ENCODE assay signal across 15 cellular contexts in the genomic region with DNA sequence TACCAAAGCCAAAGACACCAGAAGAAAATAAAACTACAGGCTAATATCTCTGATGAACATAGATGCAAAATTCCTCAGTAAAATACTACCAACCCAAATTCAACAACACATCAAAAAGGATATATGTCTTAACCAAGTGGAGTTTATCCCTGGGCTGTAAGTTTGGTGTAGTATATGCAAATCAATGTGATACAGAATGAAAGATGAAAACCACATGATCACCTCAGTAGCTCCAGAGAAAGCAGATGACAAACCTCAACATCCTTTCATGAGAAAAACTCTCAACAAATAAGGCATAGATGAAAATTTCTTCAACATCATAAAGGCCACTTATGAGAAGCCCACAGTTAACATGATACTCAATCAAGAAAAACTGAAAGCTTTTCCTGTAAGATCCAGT. TPM values are rescaled to one million over a fixed set of nuclear protein-coding genes. Genes with fewer than 3 reads are reported as not detected.
DNase-seq lines count a peak whose midpoint lies in the region; ATAC-seq lines count a peak whose summit lies in the region.
"Not testable (repeated sequence)": the region's sequence is repeated elsewhere in the genome, so short reads cannot be mapped to it uniquely, and the experiment has no call there.
"Had no signal": no experiment of that assay in that cellular context is flagged by ENCODE, and none has a peak within 500 bp of the region (broad histone marks: within the 10 kb centered on the region; RNA-seq: fewer than 3 reads in every experiment).

No MANE protein-coding gene starts in this region.

- not testable (repeated sequence) for H3K9me3 Mint-ChIP-seq in activated T-helper 17 cell treated with anti-CD3 and anti-CD28 coated beads, Interleukin-2, amount 50 U/mL, for 72 hours

- not testable (repeated sequence) for DNase-seq in stimulated activated naive CD8-positive, alpha-beta T cell treated with anti-CD3 and anti-CD28 coated beads, Interleukin-15, Interleukin-2, amounts not matched to agents 100 U/mL and 50 U/mL, for 24 hours

- ATAC-seq in GM18511 (IDR thresholded peaks at IDR 0.05; ENCODE audit: unreplicated experiment): peak; percentile 77
- peak; percentile 82 for ATAC-seq in GM19328 (IDR thresholded peaks at IDR 0.05; ENCODE audit: unreplicated experiment)
- peak; percentile 71 for ATAC-seq in GM21529 (IDR thresholded peaks at IDR 0.05; ENCODE audit: unreplicated experiment)
- peak; percentile 81 for ATAC-seq in HG02852 (IDR thresholded peaks at IDR 0.05; ENCODE audit: unreplicated experiment)
- ATAC-seq in HG03103 (IDR thresholded peaks at IDR 0.05; ENCODE audit: low read depth, unreplicated experiment): peak; percentile 98
- peak; percentile 76 for ATAC-seq in HG03460 (IDR thresholded peaks at IDR 0.05; ENCODE audit: unreplicated experiment)
- peak; percentile 95 for ATAC-seq in activated T-helper 17 cell treated with anti-CD3 and anti-CD28 coated beads, Interleukin-2, amount 50 U/mL, for 72 hours (replicated peaks)
- ATAC-seq in stimulated activated naive CD8-positive, alpha-beta T cell treated with anti-CD3 and anti-CD28 coated beads, Interleukin-15, Interleukin-2, amounts not matched to agents 100 U/mL and 50 U/mL, for 24 hours: peak; percentile 89

- not testable (repeated sequence) for H3K4me1 Mint-ChIP-seq in activated T-helper 17 cell treated with anti-CD3 and anti-CD28 coated beads, Interleukin-2, amount 50 U/mL, for 72 hours

- H3K27ac Mint-ChIP-seq in activated T-helper 17 cell treated with anti-CD3 and anti-CD28 coated beads, Interleukin-2, amount 50 U/mL, for 72 hours: not testable (repeated sequence)

- not testable (repeated sequence) for H3K27me3 Mint-ChIP-seq in activated T-helper 17 cell treated with anti-CD3 and anti-CD28 coated beads, Interleukin-2, amount 50 U/mL, for 72 hours

- H3K36me3 Mint-ChIP-seq in activated T-helper 17 cell treated with anti-CD3 and anti-CD28 coated beads, Interleukin-2, amount 50 U/mL, for 72 hours (ENCODE audit: low read depth): not testable (repeated sequence)

- not testable (repeated sequence) for H3K4me3 Mint-ChIP-seq in activated T-helper 17 cell treated with anti-CD3 and anti-CD28 coated beads, Interleukin-2, amount 50 U/mL, for 72 hours

RNA-seq across cellular contexts. Expression of a gene that starts 11.6 kb away (rescaled TPM):
- total RNA-seq in activated T-helper 17 cell treated with anti-CD3 and anti-CD28 coated beads, Interleukin-2, amount 50 U/mL, for 72 hours: not detected
- total RNA-seq: activated B cell treated with CpG ODN at 0.5 μM for 24 hours, body of pancreas, chondrocyte, glomerular endothelial cell, left ventricle myocardium inferior, mesenteric fat pad, sigmoid colon had no signal
